In the genomic region with DNA sequence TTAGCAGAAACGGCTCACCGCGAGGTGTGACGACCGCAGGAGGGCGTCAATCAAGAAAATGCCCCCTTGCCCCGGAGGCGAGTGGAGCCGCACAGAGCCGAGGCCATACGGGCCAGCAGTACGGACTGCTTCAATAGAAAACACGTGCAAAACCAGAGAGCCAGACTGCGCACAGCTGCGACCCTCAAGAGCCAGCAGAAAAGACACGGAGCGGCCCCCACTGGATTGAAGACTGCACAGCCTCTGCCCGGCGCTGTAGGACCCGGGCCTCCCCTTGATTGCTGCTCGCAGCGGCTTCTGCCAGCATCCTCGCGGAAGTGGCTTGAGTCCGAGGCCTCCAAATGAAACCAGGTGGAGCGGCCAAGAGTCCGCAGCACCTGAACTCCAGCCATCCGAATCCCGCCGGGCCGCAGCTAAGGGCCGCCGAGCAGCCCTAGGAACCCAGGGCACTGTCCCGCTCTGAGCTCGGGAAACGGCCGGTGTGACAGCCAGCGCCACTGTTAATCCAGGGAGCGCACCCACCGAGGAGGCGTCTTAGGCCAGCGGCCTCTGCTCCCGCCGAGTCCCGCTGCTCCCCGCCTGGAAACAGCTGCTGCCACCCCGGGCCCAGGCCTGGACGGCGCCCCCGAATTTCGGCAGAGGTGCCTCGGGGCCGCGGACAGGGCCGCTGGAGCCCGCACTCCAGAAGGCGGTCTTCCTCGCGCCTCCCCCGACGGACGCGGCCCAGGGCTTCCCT, we compare ENCODE assay signal across 1 cellular context.
TF ChIP-seq lines count a peak whose summit lies in the region.

No MANE protein-coding gene starts in this region.

TF ChIP-seq in SK-N-SH, 30 proteins besides CTCF, POLR2A, EP300 and RAD21 (continued from another document):
- TF ChIP-seq, protein P1, sequence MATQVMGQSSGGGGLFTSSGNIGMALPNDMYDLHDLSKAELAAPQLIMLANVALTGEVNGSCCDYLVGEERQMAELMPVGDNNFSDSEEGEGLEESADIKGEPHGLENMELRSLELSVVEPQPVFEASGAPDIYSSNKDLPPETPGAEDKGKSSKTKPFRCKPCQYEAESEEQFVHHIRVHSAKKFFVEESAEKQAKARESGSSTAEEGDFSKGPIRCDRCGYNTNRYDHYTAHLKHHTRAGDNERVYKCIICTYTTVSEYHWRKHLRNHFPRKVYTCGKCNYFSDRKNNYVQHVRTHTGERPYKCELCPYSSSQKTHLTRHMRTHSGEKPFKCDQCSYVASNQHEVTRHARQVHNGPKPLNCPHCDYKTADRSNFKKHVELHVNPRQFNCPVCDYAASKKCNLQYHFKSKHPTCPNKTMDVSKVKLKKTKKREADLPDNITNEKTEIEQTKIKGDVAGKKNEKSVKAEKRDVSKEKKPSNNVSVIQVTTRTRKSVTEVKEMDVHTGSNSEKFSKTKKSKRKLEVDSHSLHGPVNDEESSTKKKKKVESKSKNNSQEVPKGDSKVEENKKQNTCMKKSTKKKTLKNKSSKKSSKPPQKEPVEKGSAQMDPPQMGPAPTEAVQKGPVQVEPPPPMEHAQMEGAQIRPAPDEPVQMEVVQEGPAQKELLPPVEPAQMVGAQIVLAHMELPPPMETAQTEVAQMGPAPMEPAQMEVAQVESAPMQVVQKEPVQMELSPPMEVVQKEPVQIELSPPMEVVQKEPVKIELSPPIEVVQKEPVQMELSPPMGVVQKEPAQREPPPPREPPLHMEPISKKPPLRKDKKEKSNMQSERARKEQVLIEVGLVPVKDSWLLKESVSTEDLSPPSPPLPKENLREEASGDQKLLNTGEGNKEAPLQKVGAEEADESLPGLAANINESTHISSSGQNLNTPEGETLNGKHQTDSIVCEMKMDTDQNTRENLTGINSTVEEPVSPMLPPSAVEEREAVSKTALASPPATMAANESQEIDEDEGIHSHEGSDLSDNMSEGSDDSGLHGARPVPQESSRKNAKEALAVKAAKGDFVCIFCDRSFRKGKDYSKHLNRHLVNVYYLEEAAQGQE (IDR thresholded peaks at IDR 0.05; ENCODE audit: low read depth, low read length), result no peak
- TF ChIP-seq JUND (IDR thresholded peaks at IDR 0.05) (no peak), ZBTB33 (IDR thresholded peaks at IDR 0.05; ENCODE audit: borderline replicate concordance, low read depth) (no peak), CHD2 (IDR thresholded peaks at IDR 0.05; ENCODE audit: low read length, partially characterized antibody) (no peak), GABPA (IDR thresholded peaks at IDR 0.05; ENCODE audit: low read depth) (no peak), NRF1 (IDR thresholded peaks at IDR 0.05; ENCODE audit: low read depth, low read length) (no peak)
- TF ChIP-seq, protein P2, sequence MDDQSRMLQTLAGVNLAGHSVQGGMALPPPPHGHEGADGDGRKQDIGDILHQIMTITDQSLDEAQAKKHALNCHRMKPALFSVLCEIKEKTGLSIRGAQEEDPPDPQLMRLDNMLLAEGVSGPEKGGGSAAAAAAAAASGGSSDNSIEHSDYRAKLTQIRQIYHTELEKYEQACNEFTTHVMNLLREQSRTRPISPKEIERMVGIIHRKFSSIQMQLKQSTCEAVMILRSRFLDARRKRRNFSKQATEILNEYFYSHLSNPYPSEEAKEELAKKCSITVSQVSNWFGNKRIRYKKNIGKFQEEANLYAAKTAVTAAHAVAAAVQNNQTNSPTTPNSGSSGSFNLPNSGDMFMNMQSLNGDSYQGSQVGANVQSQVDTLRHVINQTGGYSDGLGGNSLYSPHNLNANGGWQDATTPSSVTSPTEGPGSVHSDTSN (IDR thresholded peaks at IDR 0.05), result no peak
